35 cellular contexts compared by ENCODE assay signal in genomic region chr5:113864437-113864836, GRCh38.
"Had no signal": no experiment of that assay in that cellular context is flagged by ENCODE, and none has a peak within 500 bp of the region (broad histone marks: within the 10 kb centered on the region; RNA-seq: fewer than 3 reads in every experiment).

No MANE protein-coding gene starts in this region.

- H3K9me3 ChIP-seq: MG63 had no signal

- DNase-seq: MG63, MM.1S, MV-4-11, NCI-H1048, NCI-H1092, NCI-H1092 treated with DMSO at 0.1 percent for 48 hours, NCI-H1105, NCI-H1105 treated with DMSO at 0.1 percent for 48 hours, NCI-H1417, NCI-H1417 treated with DMSO at 0.1 percent for 48 hours, NCI-H1436, NCI-H1436 treated with DMSO at 0.1 percent for 48 hours, NCI-H146, NCI-H1694, NCI-H1694 treated with DMSO at 0.1 percent for 48 hours, NCI-H187, NCI-H187 treated with DMSO at 0.1 percent for 48 hours, NCI-H1930, NCI-H2029, NCI-H2029 treated with DMSO at 0.1 percent for 48 hours, NCI-H2081, NCI-H2081 treated with DMSO at 0.1 percent for 48 hours, NCI-H2107, NCI-H2171, NCI-H2171 treated with DMSO at 0.1 percent for 48 hours, NCI-H2227 treated with DMSO at 0.1 percent for 48 hours, NCI-H226, NCI-H345, NCI-H446, NCI-H446 treated with DMSO at 0.1 percent for 48 hours, NCI-H510A, NCI-H510A treated with DMSO at 0.1 percent for 48 hours, NCI-H524, NCI-H524 treated with DMSO at 0.1 percent for 48 hours, NCI-H526 had no signal

- H3K4me3 ChIP-seq: MG63 had no signal

- H3K27me3 ChIP-seq: MG63 had no signal

- H3K36me3 ChIP-seq: MG63 had no signal
